8 cellular contexts compared by ENCODE assay signal in genomic region chr1:160193091-160193819, GRCh38. TPM values are rescaled to one million over a fixed set of nuclear protein-coding genes. Genes with fewer than 3 reads are reported as not detected.
DNase-seq lines count a peak whose midpoint lies in the region; ATAC-seq and TF ChIP-seq lines count a peak whose summit lies in the region.

No MANE protein-coding gene starts in this region.

- no peaks in the 10 kb centered on the region for H3K4me1 Mint-ChIP-seq in activated CD8-positive, alpha-beta T cell treated with anti-CD3 and anti-CD28 coated beads, Interleukin-2, amount 10 ng/mL, durations not matched to agents 7 days and 5 days (ENCODE audit: low read depth)

- H3K4me3 ChIP-seq in GM12864 (ENCODE audit: low read depth, low read length) = no peak overlapping the region
- no peak overlapping the region for H3K4me3 ChIP-seq in effector memory CD4-positive, alpha-beta T cell (ENCODE audit: insufficient read depth, low read depth, low read length, poor library complexity, severe bottlenecking)

- no peaks in the 10 kb centered on the region for H3K36me3 ChIP-seq in effector memory CD4-positive, alpha-beta T cell (ENCODE audit: control insufficient read depth, insufficient read depth, low read length)

- no peak overlapping the region for H3K27ac Mint-ChIP-seq in activated CD8-positive, alpha-beta T cell treated with anti-CD3 and anti-CD28 coated beads, Interleukin-2, amount 10 ng/mL, durations not matched to agents 7 days and 5 days

- H3K27me3 Mint-ChIP-seq in activated CD8-positive, alpha-beta T cell treated with anti-CD3 and anti-CD28 coated beads, Interleukin-2, amount 10 ng/mL, durations not matched to agents 7 days and 5 days (ENCODE audit: low read depth) = peaks cover 4% of the 10 kb centered on the region

- no peaks in the 10 kb centered on the region for H3K36me3 Mint-ChIP-seq in activated CD8-positive, alpha-beta T cell treated with anti-CD3 and anti-CD28 coated beads, Interleukin-2, amount 10 ng/mL, durations not matched to agents 7 days and 5 days (ENCODE audit: low read depth)

- no peaks in the 10 kb centered on the region for H3K9me3 Mint-ChIP-seq in activated CD8-positive, alpha-beta T cell treated with anti-CD3 and anti-CD28 coated beads, Interleukin-2, amount 10 ng/mL, durations not matched to agents 7 days and 5 days (ENCODE audit: insufficient read depth)

- no peaks in the 10 kb centered on the region for H3K9me3 ChIP-seq in effector memory CD4-positive, alpha-beta T cell (ENCODE audit: control insufficient read depth, low read length)

- H3K4me1 ChIP-seq in effector memory CD4-positive, alpha-beta T cell (ENCODE audit: control insufficient read depth, insufficient read depth, low read length, poor library complexity, severe bottlenecking) = no peaks in the 10 kb centered on the region

- no peak overlapping the region for H3K27ac ChIP-seq in effector memory CD4-positive, alpha-beta T cell (ENCODE audit: insufficient read depth, low read length, poor library complexity, severe bottlenecking)

- peaks cover 2% of the 10 kb centered on the region for H3K27me3 ChIP-seq in effector memory CD4-positive, alpha-beta T cell (replicated peaks; ENCODE audit: control insufficient read depth, insufficient read depth, low read length, poor library complexity, severe bottlenecking)

- H3K4me3 Mint-ChIP-seq in activated CD8-positive, alpha-beta T cell treated with anti-CD3 and anti-CD28 coated beads, Interleukin-2, amount 10 ng/mL, durations not matched to agents 7 days and 5 days = no peak overlapping the region

- ATAC-seq in activated CD8-positive, alpha-beta T cell treated with anti-CD3 and anti-CD28 coated beads, Interleukin-2, amount 10 ng/mL, durations not matched to agents 7 days and 5 days = peak; percentile 69
- ATAC-seq in GM19463 (IDR thresholded peaks at IDR 0.05; ENCODE audit: unreplicated experiment) = no peak

- peak; percentile 50 for DNase-seq in GM12864 (ENCODE audit: low read depth)
- DNase-seq in HPDE6-E6E7 (ENCODE audit: extremely low spot score) = peak; percentile 72
- peak; percentile 92 for DNase-seq in NCI-H82 treated with DMSO at 0.1 percent for 48 hours (lab: John Stamatoyannopoulos, UW; ENCODE audit: unreplicated experiment)
- peak; percentile 86 for DNase-seq in activated CD8-positive, alpha-beta T cell treated with anti-CD3 and anti-CD28 coated beads, Interleukin-2, amount 10 ng/mL, durations not matched to agents 7 days and 5 days
- DNase-seq in effector memory CD4-positive, alpha-beta T cell = peak; percentile 51 to 75 (median 68)
- DNase-seq in lung microvascular endothelial cell (ENCODE audit: low read depth in 2 of 2) = peak; percentile 86 to 90
- DNase-seq in stimulated activated CD4-positive, alpha-beta T cell treated with anti-CD3 and anti-CD28 coated beads, TNF-alpha, amount 100 ng/mL, for 4 hours (ENCODE audit: low read depth in 3 of 3) = peak; percentile 55 to 80 (median 67)

- TF ChIP-seq CTCF in GM12864 (IDR thresholded peaks at IDR 0.05; ENCODE audit: low read depth, low read length, missing control alignments) = peak; percentile 90

- POLR2A ChIA-PET in activated CD8-positive, alpha-beta T cell treated with anti-CD3 and anti-CD28 coated beads, Interleukin-2, amount 10 ng/mL, durations not matched to agents 7 days and 5 days (lab: Charles Lee) = no interaction called here

- CTCF ChIA-PET in activated CD8-positive, alpha-beta T cell treated with anti-CD3 and anti-CD28 coated beads, Interleukin-2, amount 10 ng/mL, durations not matched to agents 7 days and 5 days (lab: Charles Lee) = interaction anchor here (0.6 to 5.5 kb wide), 28 partner anchors 10 to 404 kb away, joined by 3 to 68 read pairs (median 4); partner anchors contain the start of genes DCAF8, PEA15 and PEX19

RNA-seq across cellular contexts. Expression of gene CASQ1, which starts 2.9 kb away (rescaled TPM):
- total RNA-seq in activated CD8-positive, alpha-beta T cell treated with anti-CD3 and anti-CD28 coated beads, Interleukin-2, amount 10 ng/mL, durations not matched to agents 7 days and 5 days = not detected
- not detected in 2 replicates for total RNA-seq in lung microvascular endothelial cell

RNA-seq across cellular contexts. Expression of gene PEA15, which starts 11.9 kb away (rescaled TPM):
- 10 to 100 TPM; 27.3 to 35.2 TPM for total RNA-seq in activated CD8-positive, alpha-beta T cell treated with anti-CD3 and anti-CD28 coated beads, Interleukin-2, amount 10 ng/mL, durations not matched to agents 7 days and 5 days
- total RNA-seq in lung microvascular endothelial cell = 36.2 and 60.7 TPM in 2 replicates

RNA-seq across cellular contexts. Expression of gene ATP1A4, which starts 41.9 kb away (rescaled TPM):
- total RNA-seq in activated CD8-positive, alpha-beta T cell treated with anti-CD3 and anti-CD28 coated beads, Interleukin-2, amount 10 ng/mL, durations not matched to agents 7 days and 5 days = not detected
- not detected in 2 replicates for total RNA-seq in lung microvascular endothelial cell
